ENCODE assay signal across 8 cellular contexts in genomic region chr11:65663634-65664200, GRCh38. TPM values are rescaled to one million over a fixed set of nuclear protein-coding genes. Genes with fewer than 3 reads are reported as not detected.
DNase-seq lines count a peak whose midpoint lies in the region; ATAC-seq lines count a peak whose summit lies in the region.

No MANE protein-coding gene starts in this region.

- peaks cover 27% of the 10 kb centered on the region for H3K4me1 Mint-ChIP-seq in activated naive CD8-positive, alpha-beta T cell treated with anti-CD3 and anti-CD28 coated beads for 36 hours

- ATAC-seq in GM21619 (IDR thresholded peaks at IDR 0.05; ENCODE audit: unreplicated experiment) (peak; percentile 21), Right ventricle myocardium inferior (peak; percentile 68)

- no peaks in the 10 kb centered on the region for H3K9me3 Mint-ChIP-seq in activated naive CD8-positive, alpha-beta T cell treated with anti-CD3 and anti-CD28 coated beads for 36 hours

- DNase-seq in COLO668 (lab: John Stamatoyannopoulos, UW; ENCODE audit: unreplicated experiment) (peak; percentile 38), NAMALWA (ENCODE audit: low spot score) (peak; percentile 52), Right ventricle myocardium inferior (ENCODE audit: missing footprints) (no peak), nucleus accumbens (lab: John Stamatoyannopoulos, UW) (peak in 38 of 56 donors; percentile 27 to 83 (median 69)), epidermal melanocyte (ENCODE audit: insufficient read length, low spot score) (no peak), NCI-H2107 (lab: John Stamatoyannopoulos, UW) (no peak)
- peak; percentile 55 for DNase-seq in activated naive CD8-positive, alpha-beta T cell treated with anti-CD3 and anti-CD28 coated beads for 36 hours

- H3K27me3 Mint-ChIP-seq in activated naive CD8-positive, alpha-beta T cell treated with anti-CD3 and anti-CD28 coated beads for 36 hours = no peaks in the 10 kb centered on the region

- H3K36me3 Mint-ChIP-seq in activated naive CD8-positive, alpha-beta T cell treated with anti-CD3 and anti-CD28 coated beads for 36 hours = peaks cover 19% of the 10 kb centered on the region

- peak overlapping the region; percentile 95 for H3K27ac Mint-ChIP-seq in activated naive CD8-positive, alpha-beta T cell treated with anti-CD3 and anti-CD28 coated beads for 36 hours

- H3K4me3 Mint-ChIP-seq in activated naive CD8-positive, alpha-beta T cell treated with anti-CD3 and anti-CD28 coated beads for 36 hours = peak overlapping the region; percentile 89

- intact Hi-C loops in Right ventricle myocardium inferior (cut with DNase I) = loop anchor here (1.0 to 5.0 kb wide), 3 partner anchors 25 to 49 kb away; partner anchors contain the start of genes KAT5, MAP3K11, PCNX3 and SIPA1

RNA-seq across cellular contexts. Expression of gene RELA, which starts 1.0 kb away (rescaled TPM):
- total RNA-seq in activated naive CD8-positive, alpha-beta T cell treated with anti-CD3 and anti-CD28 coated beads for 36 hours = 10 to 100 TPM; 69.6 to 71.6 TPM
- total RNA-seq in Right ventricle myocardium inferior = 36.7 TPM

RNA-seq across cellular contexts. Expression of gene SIPA1, which starts 25.8 kb away (rescaled TPM):
- total RNA-seq in activated naive CD8-positive, alpha-beta T cell treated with anti-CD3 and anti-CD28 coated beads for 36 hours = 100 to 1,000 TPM; 123 to 127 TPM
- 28.2 TPM for total RNA-seq in Right ventricle myocardium inferior

RNA-seq across cellular contexts. Expression of gene PCNX3, which starts 48.1 kb away (rescaled TPM):
- 10 to 100 TPM; 40.9 to 42.6 TPM for total RNA-seq in activated naive CD8-positive, alpha-beta T cell treated with anti-CD3 and anti-CD28 coated beads for 36 hours
- total RNA-seq in Right ventricle myocardium inferior = 12.4 TPM

RNA-seq across cellular contexts. Expression of gene KAT5, which starts 48.3 kb away (rescaled TPM):
- total RNA-seq in activated naive CD8-positive, alpha-beta T cell treated with anti-CD3 and anti-CD28 coated beads for 36 hours = 10 to 100 TPM; 65.0 to 65.4 TPM
- 44.6 TPM for total RNA-seq in Right ventricle myocardium inferior

RNA-seq across cellular contexts. Expression of gene MAP3K11, which starts 49.7 kb away (rescaled TPM):
- 10 to 100 TPM; 51.2 to 54.8 TPM for total RNA-seq in activated naive CD8-positive, alpha-beta T cell treated with anti-CD3 and anti-CD28 coated beads for 36 hours
- total RNA-seq in Right ventricle myocardium inferior = 40.0 TPM

Comparison
In these comparisons a context has a peak if more than half of its experiments do, and no peak if none do; other contexts are left out.
1. DNase-seq: peak in COLO668 (single experiment), NAMALWA (single experiment), activated naive CD8-positive, alpha-beta T cell treated with anti-CD3 and anti-CD28 coated beads for 36 hours (single experiment) and nucleus accumbens (38 of 56); none in Right ventricle myocardium inferior (single experiment), epidermal melanocyte (single experiment) and NCI-H2107 (single experiment).